In the genomic region with DNA sequence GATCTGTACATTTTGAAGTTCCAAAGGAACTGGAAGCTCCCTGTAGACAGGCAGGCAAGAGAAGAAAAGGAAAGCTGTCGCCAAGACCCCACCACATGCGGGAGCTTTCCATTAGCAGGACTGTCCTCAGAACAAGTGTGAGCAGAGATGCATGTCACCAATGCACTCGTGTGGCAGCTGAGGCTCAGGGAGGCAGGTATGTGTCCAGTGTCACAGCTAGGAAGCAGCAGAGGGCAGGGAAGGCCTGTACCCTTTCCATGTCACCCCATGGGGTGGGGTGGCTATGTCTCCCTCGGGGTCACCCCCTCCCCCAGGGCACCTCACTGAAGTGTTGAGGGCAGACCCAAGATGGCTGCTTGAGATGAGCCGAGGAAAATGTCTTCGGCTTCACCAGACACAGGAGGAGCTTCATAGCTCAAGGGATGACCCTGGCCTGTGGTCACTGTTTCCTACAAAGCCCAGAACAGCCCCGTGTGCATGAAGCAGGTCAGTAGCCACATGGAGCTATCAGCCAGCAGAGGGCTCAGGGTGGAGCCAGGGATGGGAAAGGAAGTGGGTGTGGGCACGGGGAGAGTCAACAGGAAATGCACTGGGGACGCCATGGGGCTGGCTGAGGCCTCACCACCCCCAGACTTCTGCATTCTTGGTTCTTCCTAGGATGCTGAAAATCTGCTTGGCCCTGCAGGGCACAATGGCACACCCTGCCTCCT, we compare ENCODE assay signal across 8 cellular contexts.
DNase-seq lines count a peak whose midpoint lies in the region; ATAC-seq, FAIRE-seq and TF ChIP-seq lines count a peak whose summit lies in the region.

No MANE protein-coding gene starts in this region.

- DNase-seq in A549 (ENCODE audit: low read depth in 1 of 2, low spot score in 1 of 2) (peak; percentile 21 to 22), T-helper 17 cell (peak; percentile 40 to 65 (median 44)), brain microvascular endothelial cell (peak; percentile 28), right lobe of liver (peak; percentile 68 to 83 (median 69)), mesenteric fat pad (ENCODE audit: low spot score) (no peak)
- DNase-seq in stimulated activated CD8-positive, alpha-beta memory T cell treated with anti-CD3 and anti-CD28 coated beads, Interleukin-4, amount 100 ng/mL, for 48 hours: peak; percentile 74

- no peak overlapping the region for H3K4me3 ChIP-seq in A549
- H3K4me3 ChIP-seq in brain microvascular endothelial cell (ENCODE audit: low read depth, low read length): no peak overlapping the region
- no peak overlapping the region for H3K4me3 ChIP-seq in right lobe of liver

- no peak for TF ChIP-seq CTCF in A549 (IDR thresholded peaks at IDR 0.05)
- peak; percentile 42 for TF ChIP-seq CTCF in brain microvascular endothelial cell (IDR thresholded peaks at IDR 0.05; ENCODE audit: low read depth, low read length, missing control alignments)
- TF ChIP-seq CTCF in right lobe of liver (IDR thresholded peaks at IDR 0.05): peak in 2 of 4 donors; percentile 4 to 15

- no peaks in the 10 kb centered on the region for H3K27me3 Mint-ChIP-seq in T-helper 17 cell

- 81% methylated on average over 8 of the region's 9 CpGs for WGBS in A549 (ENCODE audit: missing lambda C conversion rate)
- WGBS in right lobe of liver (ENCODE audit: insufficient coverage, low coverage, low lambda C conversion rate, missing lambda C conversion rate): 45% methylated on average over 2 of the region's 9 CpGs

- TF ChIP-seq RAD21 in A549 (conservative IDR thresholded peaks at IDR 0.05 in 1 of 2, IDR thresholded peaks at IDR 0.05 in 1 of 2): no peak

- FAIRE-seq in A549 (lab: Jason Lieb, UNC): no peak

- peaks cover 72% of the 10 kb centered on the region for H3K4me1 Mint-ChIP-seq in T-helper 17 cell

- no peak for TF ChIP-seq EP300 in A549 (IDR thresholded peaks at IDR 0.05)

- H3K9me3 ChIP-seq in A549: no peaks in the 10 kb centered on the region
- no peaks in the 10 kb centered on the region for H3K9me3 ChIP-seq in T-helper 17 cell (ENCODE audit: control insufficient read depth, low read length, poor library complexity, severe bottlenecking)
- H3K9me3 ChIP-seq in right lobe of liver: no peaks in the 10 kb centered on the region

- peak overlapping the region; percentile 81 for H3K4me3 Mint-ChIP-seq in T-helper 17 cell

- H3K27me3 ChIP-seq in brain microvascular endothelial cell (replicated peaks): no peaks in the 10 kb centered on the region
- no peaks in the 10 kb centered on the region for H3K27me3 ChIP-seq in right lobe of liver

- H3K36me3 ChIP-seq in brain microvascular endothelial cell (replicated peaks) (no peaks in the 10 kb centered on the region), right lobe of liver (no peaks in the 10 kb centered on the region)

- H3K4me1 ChIP-seq in A549 (peaks cover 15% of the 10 kb centered on the region), right lobe of liver (peaks cover 0 to 33% (median 2%) of the 10 kb centered on the region in 4 donors)

- H3K27ac Mint-ChIP-seq in T-helper 17 cell: peak overlapping the region; percentile 97

- H3K27ac ChIP-seq in A549: peak overlapping the region in 1 of 2 experiments; percentile 30; a peak in 2 of 6 replicates
- H3K27ac ChIP-seq in brain microvascular endothelial cell: no peak overlapping the region
- H3K27ac ChIP-seq in right lobe of liver: peak overlapping the region; percentile 20 to 53 (median 38)

- ATAC-seq in A549: peak in 1 of 2 experiments; percentile 70; a peak in 3 of 6 replicates
- peak; percentile 55 for ATAC-seq in GM18861 (IDR thresholded peaks at IDR 0.05; ENCODE audit: unreplicated experiment)
- ATAC-seq in HG03342 (IDR thresholded peaks at IDR 0.05; ENCODE audit: unreplicated experiment): peak; percentile 47
- ATAC-seq in T-helper 17 cell: peak; percentile 73
- peak; percentile 65 to 74 (median 70) for ATAC-seq in right lobe of liver

- CTCF ChIA-PET in A549 (lab: Yijun Ruan, JAX): interaction anchor here (1.3 to 1.4 kb wide), 2 partner anchors 9 to 94 kb away, joined by 3 to 4 read pairs; no protein-coding TSS in a partner anchor

- intact Hi-C loops in right lobe of liver (cut with DNase I): no loop called here

- POLR2A ChIA-PET in A549 (lab: Yijun Ruan, JAX): no interaction called here

- H3K4me2 ChIP-seq in A549: no peak overlapping the region

- H3K36me3 Mint-ChIP-seq in T-helper 17 cell (ENCODE audit: low read depth): no peaks in the 10 kb centered on the region

- in situ Hi-C loops in brain microvascular endothelial cell (cut with HindIII; ENCODE audit: low pct_ligation_motif_present, low sequenced_read_pairs): no loop called here

- TF ChIP-seq POLR2A in A549 (IDR thresholded peaks at IDR 0.05; ENCODE audit: low read length): no peak
- TF ChIP-seq POLR2A in right lobe of liver (IDR thresholded peaks at IDR 0.05): no peak

TF ChIP-seq in A549, 52 proteins besides CTCF, POLR2A, EP300 and RAD21:
- TF ChIP-seq ZNF302 (CRISPR knock-in tag; IDR thresholded peaks at IDR 0.05): no peak
- no peak for TF ChIP-seq BHLHE40 (IDR thresholded peaks at IDR 0.05; ENCODE audit: low read depth, low read length)
- TF ChIP-seq MYC (IDR thresholded peaks at IDR 0.05; ENCODE audit: borderline replicate concordance, low read length): no peak
- no peak for TF ChIP-seq NPAS2 (CRISPR knock-in tag; IDR thresholded peaks at IDR 0.05; ENCODE audit: borderline replicate concordance)
- TF ChIP-seq, protein P1, sequence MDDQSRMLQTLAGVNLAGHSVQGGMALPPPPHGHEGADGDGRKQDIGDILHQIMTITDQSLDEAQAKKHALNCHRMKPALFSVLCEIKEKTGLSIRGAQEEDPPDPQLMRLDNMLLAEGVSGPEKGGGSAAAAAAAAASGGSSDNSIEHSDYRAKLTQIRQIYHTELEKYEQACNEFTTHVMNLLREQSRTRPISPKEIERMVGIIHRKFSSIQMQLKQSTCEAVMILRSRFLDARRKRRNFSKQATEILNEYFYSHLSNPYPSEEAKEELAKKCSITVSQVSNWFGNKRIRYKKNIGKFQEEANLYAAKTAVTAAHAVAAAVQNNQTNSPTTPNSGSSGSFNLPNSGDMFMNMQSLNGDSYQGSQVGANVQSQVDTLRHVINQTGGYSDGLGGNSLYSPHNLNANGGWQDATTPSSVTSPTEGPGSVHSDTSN (IDR thresholded peaks at IDR 0.05): no peak
- no peak for TF ChIP-seq HDAC2 (IDR thresholded peaks at IDR 0.05)
- no peak for TF ChIP-seq ESRRA (IDR thresholded peaks at IDR 0.05; ENCODE audit: borderline replicate concordance, low read length)
- TF ChIP-seq RFX5 (IDR thresholded peaks at IDR 0.05): no peak
